Comparison of ENCODE assay signal across 2 cellular contexts in genomic region chr10:100749059-100749308, GRCh38.
A peak's percentile ranks its signal among the peaks of the same experiment; 100 is the strongest.
TF ChIP-seq lines count a peak whose summit lies in the region.

No MANE protein-coding gene starts in this region.

TF ChIP-seq in GM23338, 12 proteins besides CTCF, POLR2A, EP300 and RAD21:
- no peak for TF ChIP-seq POLR2AphosphoS5 (IDR thresholded peaks at IDR 0.05; ENCODE audit: low read depth)
- TF ChIP-seq EZH2 (IDR thresholded peaks at IDR 0.05; ENCODE audit: low read depth, unreplicated experiment) = peak; percentile 91

TF ChIP-seq in H1, 55 proteins besides CTCF, POLR2A, EP300 and RAD21:
- TF ChIP-seq RBBP5 (IDR thresholded peaks at IDR 0.05; ENCODE audit: borderline replicate concordance, low read depth, low read length) (no peak), CBX8 (IDR thresholded peaks at IDR 0.05; ENCODE audit: borderline replicate concordance, low read depth, low read length) (peak; percentile 1; the same call in 1 of the 2 replicates)
TF ChIP-seq in H1: peak in this region for 1.
